In genomic region chr5:83414601-83415000, GRCh38 we compare ENCODE assay signal across 18 cellular contexts. TPM values are rescaled to one million over a fixed set of nuclear protein-coding genes. Genes with fewer than 3 reads are reported as not detected.
"Had no signal": no experiment of that assay in that cellular context is flagged by ENCODE, and none has a peak within 500 bp of the region (broad histone marks: within the 10 kb centered on the region; RNA-seq: fewer than 3 reads in every experiment).

No MANE protein-coding gene starts in this region.

- H3K27ac ChIP-seq: colonic mucosa, lower lobe of right lung, ovary had no signal

- DNase-seq: activated CD4-positive, alpha-beta T cell treated with anti-CD3 and anti-CD28 coated beads, Interleukin-2, amount 10 ng/mL, durations not matched to agents 24 days and 14 days; activated CD4-positive, CD25-positive, alpha-beta regulatory T cell; activated CD8-positive, alpha-beta memory T cell treated with anti-CD3 and anti-CD28 coated beads for 24 hours; activated gamma-delta T cell treated with Interleukin-2 at 50 U/mL for 16 hours; central memory CD4-positive, alpha-beta T cell; colonic mucosa; effector CD8-positive, alpha-beta T cell; foreskin melanocyte; left cardiac atrium; lower lobe of right lung; nephron progenitor cell; ovary; stimulated activated CD4-positive, alpha-beta T cell treated with anti-CD3 and anti-CD28 coated beads, Interleukin-12 subunit alpha, Interleukin-12 subunit beta, amount 100 ng/mL, for 4 hours; stimulated activated CD4-positive, alpha-beta T cell treated with anti-CD3 and anti-CD28 coated beads, Interleukin-2, amount 100 ng/mL, for 24 hours; SW 1271 had no signal

- H3K9me3 ChIP-seq: colonic mucosa, lower lobe of right lung, ovary had no signal

- H3K4me3 ChIP-seq: colonic mucosa, lower lobe of right lung, ovary had no signal

- ATAC-seq: left cardiac atrium; lower lobe of right lung; sciatic nerve; stimulated activated effector memory CD8-positive, alpha-beta T cell treated with anti-CD3 and anti-CD28 coated beads, Interleukin-12 subunit alpha, Interleukin-12 subunit beta, amount 100 ng/mL, for 72 hours had no signal

- H3K4me1 ChIP-seq: colonic mucosa, lower lobe of right lung had no signal

- H3K36me3 ChIP-seq: colonic mucosa, lower lobe of right lung, ovary had no signal

- H3K27me3 ChIP-seq: colonic mucosa, ovary had no signal

RNA-seq across cellular contexts. Expression of gene VCAN, which starts 56.9 kb away (rescaled TPM):
- total RNA-seq: activated CD4-positive, alpha-beta T cell treated with anti-CD3 and anti-CD28 coated beads, Interleukin-2, amount 10 ng/mL, durations not matched to agents 24 days and 14 days; T-helper 2 cell treated with Interferon-gamma antibody and Interleukin-4, amounts not matched to agents 100 ng/mL and 5 ng/mL, for 36 hours had no signal
